ENCODE assay signal across 8 cellular contexts in genomic region chr3:67654832-67655152, GRCh38. TPM values are rescaled to one million over a fixed set of nuclear protein-coding genes. Genes with fewer than 3 reads are reported as not detected.
DNase-seq lines count a peak whose midpoint lies in the region; ATAC-seq and TF ChIP-seq lines count a peak whose summit lies in the region.

No MANE protein-coding gene starts in this region.

- WGBS in esophagus squamous epithelium, 2 donors = 3 to 14% methylated on average over 5 to 10 of the region's 11 CpGs

- H3K27me3 ChIP-seq in esophagus squamous epithelium (no peaks in the 10 kb centered on the region), parathyroid adenoma (ENCODE audit: control insufficient read depth, insufficient read depth, low read length) (no peaks in the 10 kb centered on the region)

- ATAC-seq in GM19455 (IDR thresholded peaks at IDR 0.05; ENCODE audit: unreplicated experiment) (peak; percentile 0), HG03159 (IDR thresholded peaks at IDR 0.05; ENCODE audit: unreplicated experiment) (no peak), HG02973 (IDR thresholded peaks at IDR 0.05; ENCODE audit: unreplicated experiment) (no peak), HG02623 (IDR thresholded peaks at IDR 0.05; ENCODE audit: unreplicated experiment) (no peak)

- H3K36me3 ChIP-seq in SK-N-MC (ENCODE audit: insufficient read depth, low read length) = no peaks in the 10 kb centered on the region
- H3K36me3 ChIP-seq in esophagus squamous epithelium = no peaks in the 10 kb centered on the region
- H3K36me3 ChIP-seq in parathyroid adenoma (ENCODE audit: control insufficient read depth, insufficient read depth, low read length) = no peaks in the 10 kb centered on the region

- H3K9ac ChIP-seq in SK-N-MC (ENCODE audit: insufficient read length) = peak overlapping the region; percentile 73
- H3K9ac ChIP-seq in parathyroid adenoma = peak overlapping the region; percentile 69

- intact Hi-C loops in esophagus squamous epithelium (cut with DNase I) = no loop called here

- H3K79me2 ChIP-seq in parathyroid adenoma = peaks cover 7% of the 10 kb centered on the region

- no peak for TF ChIP-seq POLR2A in esophagus squamous epithelium (IDR thresholded peaks at IDR 0.05)

- H3K27ac ChIP-seq in SK-N-MC (peak overlapping the region; percentile 68), esophagus squamous epithelium (peak overlapping the region; percentile 87 to 98 (median 97)), parathyroid adenoma (peak overlapping the region; percentile 89)

- no peak for DNase-seq in SK-N-MC (ENCODE audit: low read depth, low spot score)
- DNase-seq in esophagus squamous epithelium (lab: John Stamatoyannopoulos, UW) = no peak
- DNase-seq in NCI-H510A treated with DMSO at 0.1 percent for 48 hours (lab: John Stamatoyannopoulos, UW) = no peak

- peak overlapping the region; percentile 100 for H2AFZ ChIP-seq in parathyroid adenoma

- no peak for TF ChIP-seq CTCF in esophagus squamous epithelium (IDR thresholded peaks at IDR 0.05)
- no peak for TF ChIP-seq CTCF in parathyroid adenoma (IDR thresholded peaks at IDR 0.05)

- H3K9me3 ChIP-seq in SK-N-MC (ENCODE audit: low read depth, low read length) (no peaks in the 10 kb centered on the region), esophagus squamous epithelium (no peaks in the 10 kb centered on the region), parathyroid adenoma (ENCODE audit: control insufficient read depth, low read length) (no peaks in the 10 kb centered on the region)

- H3K4me2 ChIP-seq in parathyroid adenoma (ENCODE audit: low read length) = peak overlapping the region; percentile 99

- H3K4me1 ChIP-seq in esophagus squamous epithelium = peaks cover 0 to 41% (median 3%) of the 10 kb centered on the region in 3 donors
- H3K4me1 ChIP-seq in parathyroid adenoma = peaks cover 9% of the 10 kb centered on the region

- peak overlapping the region; percentile 77 for H3K4me3 ChIP-seq in SK-N-MC
- H3K4me3 ChIP-seq in esophagus squamous epithelium = peak overlapping the region; percentile 74 to 100 (median 97)
- peak overlapping the region; percentile 90 for H3K4me3 ChIP-seq in parathyroid adenoma (ENCODE audit: low read depth, low read length)

RNA-seq across cellular contexts. Expression of gene SUCLG2, which starts 0.4 kb away (rescaled TPM):
- 10 to 100 TPM; 29.4 to 55.4 (median 38.8) TPM for total RNA-seq in esophagus squamous epithelium
